ENCODE assay signal across 26 cellular contexts in genomic region chr1:175172503-175172902, GRCh38. TPM values are rescaled to one million over a fixed set of nuclear protein-coding genes. Genes with fewer than 3 reads are reported as not detected.
DNase-seq lines count a peak whose midpoint lies in the region; ATAC-seq, FAIRE-seq and TF ChIP-seq lines count a peak whose summit lies in the region.
"Had no signal": no experiment of that assay in that cellular context is flagged by ENCODE, and none has a peak within 500 bp of the region (broad histone marks: within the 10 kb centered on the region; RNA-seq: fewer than 3 reads in every experiment).

No MANE protein-coding gene starts in this region.

- H3K36me3 Mint-ChIP-seq in CD4-positive, alpha-beta memory T cell, result peaks cover 77 to 85% of the 10 kb centered on the region in 2 donors
- H3K36me3 Mint-ChIP-seq in central memory CD8-positive, alpha-beta T cell (ENCODE audit: insufficient read depth), result peaks cover 17% of the 10 kb centered on the region
- H3K36me3 Mint-ChIP-seq in naive thymus-derived CD4-positive, alpha-beta T cell, result peaks cover 7 to 72% (median 42%) of the 10 kb centered on the region in 5 donors

- POLR2A ChIA-PET in CD4-positive, alpha-beta memory T cell (lab: Charles Lee; ENCODE audit: partially characterized antibody), result no interaction called here
- POLR2A ChIA-PET in naive thymus-derived CD4-positive, alpha-beta T cell (lab: Charles Lee), result no interaction called here

- no peak overlapping the region for H3K27ac ChIP-seq in CD4-positive, alpha-beta memory T cell (ENCODE audit: low read depth, low read length)
- no peak overlapping the region for H3K27ac ChIP-seq in naive thymus-derived CD4-positive, alpha-beta T cell (ENCODE audit: low read depth, low read length)
- H3K27ac ChIP-seq in MM.1S (ENCODE audit: low read length), result no peak overlapping the region
- H3K27ac ChIP-seq in upper lobe of left lung, result peak overlapping the region in 1 of 4 donors; percentile 22
- H3K27ac ChIP-seq: body of pancreas, epithelial cell of prostate, KMS-11, uterus had no signal

- intact Hi-C loops in CD4-positive, alpha-beta memory T cell (cut with micrococcal nuclease), result loop anchor here (5.0 kb wide), 1 partner anchor 35 kb away; no protein-coding TSS in a partner anchor
- intact Hi-C loops in naive thymus-derived CD4-positive, alpha-beta T cell (cut with micrococcal nuclease), result loop anchor here in 1 of 2 donors (5.0 kb wide), 1 partner anchor 35 kb away; no protein-coding TSS in a partner anchor

- no peak overlapping the region for H3K4me3 ChIP-seq in CD4-positive, alpha-beta memory T cell (ENCODE audit: low read length in 2 of 2)
- no peak overlapping the region for H3K4me3 ChIP-seq in naive thymus-derived CD4-positive, alpha-beta T cell (ENCODE audit: low read length)
- H3K4me3 ChIP-seq in MM.1S (ENCODE audit: low read length) (no peak overlapping the region), upper lobe of left lung (no peak overlapping the region)
- H3K4me3 ChIP-seq: body of pancreas, uterus had no signal

- H3K36me3 ChIP-seq in CD4-positive, alpha-beta memory T cell (ENCODE audit: insufficient read depth, low read length), result peaks cover 22% of the 10 kb centered on the region
- peaks cover 6 to 51% (median 11%) of the 10 kb centered on the region in 3 experiments for H3K36me3 ChIP-seq in naive thymus-derived CD4-positive, alpha-beta T cell (ENCODE audit: control insufficient read depth in 2 of 3, insufficient read depth in 3 of 3, low read length in 3 of 3)
- H3K36me3 ChIP-seq in MM.1S (replicated peaks; ENCODE audit: insufficient read depth, low read length) (peaks cover 8% of the 10 kb centered on the region; the same call in 1 of the 2 replicates), upper lobe of left lung (peaks cover 0 to 60% (median 9%) of the 10 kb centered on the region in 4 donors)
- H3K36me3 ChIP-seq: BE2C, uterus had no signal

- no peak overlapping the region for H3K4me2 ChIP-seq in MM.1S (ENCODE audit: low read depth, low read length)
- H3K4me2 ChIP-seq: KMS-11 had no signal

- H3K9ac ChIP-seq in MM.1S (ENCODE audit: low read length), result no peak overlapping the region
- H3K9ac ChIP-seq: KMS-11 had no signal

- H3F3A ChIP-seq in MM.1S (ENCODE audit: insufficient read depth, low read length), result peaks cover 4% of the 10 kb centered on the region; the same call in 1 of the 2 replicates

- ATAC-seq in central memory CD8-positive, alpha-beta T cell (replicated peaks; ENCODE audit: extremely low read depth, poor library complexity, severe bottlenecking), result no peak
- ATAC-seq in naive thymus-derived CD4-positive, alpha-beta T cell, result no peak
- ATAC-seq in upper lobe of left lung (ENCODE audit: low FRiP score in 2 of 2), result no peak
- ATAC-seq: activated CD8-positive, alpha-beta T cell treated with anti-CD3 and anti-CD28 coated beads, Interleukin-2, amount 10 ng/mL, durations not matched to agents 7 days and 5 days; body of pancreas; left cardiac atrium; stimulated activated naive B cell treated with anti-CD40 and anti-IgM and Interleukin-4, amounts not matched to agents 10 μg/mL and 1 μg/mL and 100 μg/mL, for 72 hours had no signal

- FAIRE-seq in RCC 7860 (lab: Jason Lieb, UNC), result no peak
- FAIRE-seq: GM12891, H1, small intestine had no signal

- H3K9me2 ChIP-seq in MM.1S (replicated peaks; ENCODE audit: insufficient read depth, low read length), result no peaks in the 10 kb centered on the region

- H2AFZ ChIP-seq in MM.1S (ENCODE audit: low read length), result no peak overlapping the region

- H3K4me3 Mint-ChIP-seq in CD4-positive, alpha-beta memory T cell, result no peak overlapping the region
- H3K4me3 Mint-ChIP-seq in central memory CD8-positive, alpha-beta T cell, result no peak overlapping the region
- no peak overlapping the region for H3K4me3 Mint-ChIP-seq in naive thymus-derived CD4-positive, alpha-beta T cell
- H3K4me3 Mint-ChIP-seq: activated CD8-positive, alpha-beta T cell treated with anti-CD3 and anti-CD28 coated beads, Interleukin-2, amount 10 ng/mL, durations not matched to agents 7 days and 5 days; stimulated activated naive B cell treated with anti-CD40 and anti-IgM and Interleukin-4, amounts not matched to agents 10 μg/mL and 1 μg/mL and 100 μg/mL, for 72 hours; T-helper 1 cell treated with Interleukin-12 subunit alpha and Interleukin-12 subunit beta and Interleukin-4 antibody, amounts not matched to agents 30 μg/mL and 1 μg/mL, for 36 hours had no signal

- WGBS in upper lobe of left lung, 2 donors, result 93 to 96% methylated on average over 3 of the region's 3 CpGs

- H3K9me3 Mint-ChIP-seq in CD4-positive, alpha-beta memory T cell, result no peaks in the 10 kb centered on the region
- H3K9me3 Mint-ChIP-seq in central memory CD8-positive, alpha-beta T cell, result no peaks in the 10 kb centered on the region
- H3K9me3 Mint-ChIP-seq in naive thymus-derived CD4-positive, alpha-beta T cell, result no peaks in the 10 kb centered on the region
- H3K9me3 Mint-ChIP-seq: stimulated activated naive B cell treated with anti-CD40 and anti-IgM and Interleukin-4, amounts not matched to agents 10 μg/mL and 1 μg/mL and 100 μg/mL, for 72 hours; T-helper 1 cell treated with Interleukin-12 subunit alpha and Interleukin-12 subunit beta and Interleukin-4 antibody, amounts not matched to agents 30 μg/mL and 1 μg/mL, for 36 hours had no signal

- TF ChIP-seq CTCF in MM.1S (IDR thresholded peaks at IDR 0.05; ENCODE audit: low read length) (no peak), upper lobe of left lung (IDR thresholded peaks at IDR 0.05) (no peak)

- TF ChIP-seq EP300 in upper lobe of left lung (IDR thresholded peaks at IDR 0.05), result no peak

- H3K27me3 ChIP-seq in CD4-positive, alpha-beta memory T cell (ENCODE audit: insufficient read depth, low read length), result no peaks in the 10 kb centered on the region
- no peaks in the 10 kb centered on the region for H3K27me3 ChIP-seq in naive thymus-derived CD4-positive, alpha-beta T cell (ENCODE audit: control insufficient read depth in 2 of 2, insufficient read depth in 2 of 2, low read length in 2 of 2)
- H3K27me3 ChIP-seq in MM.1S (replicated peaks; ENCODE audit: insufficient read depth, low read length), result no peaks in the 10 kb centered on the region
- no peaks in the 10 kb centered on the region for H3K27me3 ChIP-seq in upper lobe of left lung
- H3K27me3 ChIP-seq: BE2C, body of pancreas, uterus had no signal

- TF ChIP-seq POLR2A in upper lobe of left lung (IDR thresholded peaks at IDR 0.05), result no peak

- H3K4me1 Mint-ChIP-seq in CD4-positive, alpha-beta memory T cell, result peaks cover 58 to 87% (median 71%) of the 10 kb centered on the region in 4 donors
- H3K4me1 Mint-ChIP-seq in central memory CD8-positive, alpha-beta T cell, result peaks cover 78% of the 10 kb centered on the region
- peaks cover 37 to 81% (median 69%) of the 10 kb centered on the region in 7 donors for H3K4me1 Mint-ChIP-seq in naive thymus-derived CD4-positive, alpha-beta T cell

- no peaks in the 10 kb centered on the region for H3K27me3 Mint-ChIP-seq in CD4-positive, alpha-beta memory T cell
- H3K27me3 Mint-ChIP-seq in central memory CD8-positive, alpha-beta T cell, result no peaks in the 10 kb centered on the region
- no peaks in the 10 kb centered on the region for H3K27me3 Mint-ChIP-seq in naive thymus-derived CD4-positive, alpha-beta T cell
- H3K27me3 Mint-ChIP-seq: stimulated activated naive B cell treated with anti-CD40 and anti-IgM and Interleukin-4, amounts not matched to agents 10 μg/mL and 1 μg/mL and 100 μg/mL, for 72 hours had no signal

- DNase-seq in CD4-positive, alpha-beta memory T cell, result no peak
- DNase-seq in NCI-H1105 treated with DMSO at 0.1 percent for 48 hours (lab: John Stamatoyannopoulos, UW), result peak; percentile 61
- DNase-seq in NCI-H345 treated with DMSO at 0.1 percent for 48 hours (lab: John Stamatoyannopoulos, UW; ENCODE audit: unreplicated experiment), result peak; percentile 34
- DNase-seq in central memory CD8-positive, alpha-beta T cell (ENCODE audit: low spot score in 2 of 2), result no peak
- no peak for DNase-seq in RCC 7860 (ENCODE audit: low spot score)
- DNase-seq in naive thymus-derived CD4-positive, alpha-beta T cell, result no peak
- DNase-seq in MM.1S, result no peak
- DNase-seq in upper lobe of left lung, result no peak
- DNase-seq: activated CD8-positive, alpha-beta T cell treated with anti-CD3 and anti-CD28 coated beads, Interleukin-2, amount 10 ng/mL, durations not matched to agents 7 days and 5 days; activated gamma-delta T cell treated with Interleukin-2 at 50 U/mL for 16 hours; activated T-cell treated with anti-CD3 and anti-CD28 coated beads, Interleukin-2, amount 50 U/mL, for 1 hour; BE2C; COR-L47; left cardiac atrium; small intestine; stimulated activated CD4-positive, alpha-beta T cell treated with anti-CD3 and anti-CD28 coated beads, Interleukin-2, amount 100 ng/mL, for 24 hours; stimulated activated naive B cell treated with anti-CD40 and anti-IgM and Interleukin-4, amounts not matched to agents 10 μg/mL and 1 μg/mL and 100 μg/mL, for 72 hours; uterus had no signal

- CTCF ChIA-PET in CD4-positive, alpha-beta memory T cell (lab: Charles Lee; ENCODE audit: partially characterized antibody), result interaction anchor here (1.1 to 3.9 kb wide), 2 partner anchors 17 to 22 kb away, joined by 3 to 27 read pairs; no protein-coding TSS in a partner anchor
- CTCF ChIA-PET in naive thymus-derived CD4-positive, alpha-beta T cell (lab: Charles Lee), result interaction anchor here (1.4 to 1.7 kb wide), 2 partner anchors 8 to 18 kb away, joined by 4 to 7 read pairs; no protein-coding TSS in a partner anchor

- H3K27ac Mint-ChIP-seq in CD4-positive, alpha-beta memory T cell, result peak overlapping the region in 5 of 7 donors; percentile 10 to 79 (median 53)
- H3K27ac Mint-ChIP-seq in central memory CD8-positive, alpha-beta T cell (ENCODE audit: low read depth), result peak overlapping the region; percentile 67
- no peak overlapping the region for H3K27ac Mint-ChIP-seq in naive thymus-derived CD4-positive, alpha-beta T cell
- H3K27ac Mint-ChIP-seq: activated CD8-positive, alpha-beta T cell treated with anti-CD3 and anti-CD28 coated beads, Interleukin-2, amount 10 ng/mL, durations not matched to agents 7 days and 5 days; T-helper 1 cell treated with Interleukin-12 subunit alpha and Interleukin-12 subunit beta and Interleukin-4 antibody, amounts not matched to agents 30 μg/mL and 1 μg/mL, for 36 hours had no signal

- peaks cover 39% of the 10 kb centered on the region for H3K4me1 ChIP-seq in CD4-positive, alpha-beta memory T cell (ENCODE audit: insufficient read depth, low read length)
- peaks cover 0 to 15% of the 10 kb centered on the region in 2 donors for H3K4me1 ChIP-seq in naive thymus-derived CD4-positive, alpha-beta T cell (ENCODE audit: control insufficient read depth in 2 of 2, insufficient read depth in 2 of 2, low read length in 2 of 2)
- H3K4me1 ChIP-seq in MM.1S (ENCODE audit: low read length) (peaks cover 16% of the 10 kb centered on the region), upper lobe of left lung (peaks cover 14 to 32% (median 27%) of the 10 kb centered on the region in 4 donors)
- H3K4me1 ChIP-seq: BE2C, uterus had no signal

- peaks cover 93% of the 10 kb centered on the region for H3K79me2 ChIP-seq in MM.1S (ENCODE audit: low read length)

- H3K9me3 ChIP-seq in CD4-positive, alpha-beta memory T cell (ENCODE audit: control insufficient read depth in 1 of 2, low read length in 2 of 2), result no peaks in the 10 kb centered on the region
- H3K9me3 ChIP-seq in naive thymus-derived CD4-positive, alpha-beta T cell (ENCODE audit: control insufficient read depth in 2 of 3, low read length in 3 of 3), result no peaks in the 10 kb centered on the region
- H3K9me3 ChIP-seq in MM.1S (replicated peaks; ENCODE audit: insufficient read depth, low read length) (no peaks in the 10 kb centered on the region), upper lobe of left lung (no peaks in the 10 kb centered on the region)
- H3K9me3 ChIP-seq: BE2C, body of pancreas, uterus had no signal

- 0 out of 2 replicates have a peak, but pooled peaks cover 9% of the 10 kb centered on the region for H4K20me1 ChIP-seq in MM.1S (ENCODE audit: insufficient read depth, low read length)

RNA-seq across cellular contexts. Expression of gene KIAA0040, which starts 20.1 kb away (rescaled TPM):
- total RNA-seq in CD4-positive, alpha-beta memory T cell, result 10 to 100 TPM; 28.7 to 33.6 TPM
- 10 to 100 TPM; 36.2 to 53.8 TPM for polyA plus RNA-seq in CD4-positive, alpha-beta memory T cell
- 10 to 100 TPM; 21.7 to 88.1 (median 27.0) TPM for total RNA-seq in naive thymus-derived CD4-positive, alpha-beta T cell
- 10 to 100 TPM; 31.7 to 33.0 TPM for polyA plus RNA-seq in naive thymus-derived CD4-positive, alpha-beta T cell
- total RNA-seq in upper lobe of left lung, result 10 to 100 TPM; 23.0 to 58.7 (median 36.1) TPM
- total RNA-seq: A673, HT1080 had no signal

Comparison
In these comparisons a context has a peak if more than half of its experiments do, and no peak if none do; other contexts are left out.
1. DNase-seq: peak in NCI-H1105 treated with DMSO at 0.1 percent for 48 hours (single experiment) and NCI-H345 treated with DMSO at 0.1 percent for 48 hours (single experiment); none in CD4-positive, alpha-beta memory T cell (0 of 5), central memory CD8-positive, alpha-beta T cell (0 of 2), RCC 7860 (single experiment), naive thymus-derived CD4-positive, alpha-beta T cell (0 of 9), MM.1S (single experiment) and upper lobe of left lung (0 of 2).
2. H3K27ac Mint-ChIP-seq: peak in CD4-positive, alpha-beta memory T cell (5 of 7) and central memory CD8-positive, alpha-beta T cell (single experiment); none in naive thymus-derived CD4-positive, alpha-beta T cell (0 of 9).